ENCODE assay signal across 22 cellular contexts in the genomic region with DNA sequence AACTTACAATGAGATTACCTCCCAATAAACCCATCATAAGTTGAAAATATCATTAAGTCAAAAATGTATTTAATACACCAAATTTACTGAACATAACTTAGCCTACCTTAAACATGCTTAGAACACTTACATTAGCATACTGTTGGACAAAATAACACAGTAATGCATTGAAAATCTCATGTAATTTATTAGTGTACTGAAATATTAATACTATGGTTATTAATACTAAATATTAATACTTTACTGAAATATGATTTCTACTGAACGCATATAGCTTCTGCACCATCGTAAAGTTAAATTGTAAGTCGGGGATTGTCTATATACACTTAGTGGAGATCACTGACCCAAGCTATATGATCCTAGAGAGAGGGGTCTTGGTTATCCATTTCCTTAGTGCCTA. TPM values are rescaled to one million over a fixed set of nuclear protein-coding genes. Genes with fewer than 3 reads are reported as not detected.
A peak's percentile ranks its signal among the peaks of the same experiment; 100 is the strongest.
DNase-seq lines count a peak whose midpoint lies in the region; ATAC-seq, FAIRE-seq and TF ChIP-seq lines count a peak whose summit lies in the region.
"Had no signal": no experiment of that assay in that cellular context is flagged by ENCODE, and none has a peak within 500 bp of the region (broad histone marks: within the 10 kb centered on the region; RNA-seq: fewer than 3 reads in every experiment).

No MANE protein-coding gene starts in this region.

- intact Hi-C loops in K562 (cut with micrococcal nuclease) (no loop called here), OCI-LY7 (cut with micrococcal nuclease; ENCODE audit: unreplicated experiment) (no loop called here)

- no peak for ATAC-seq in DND-41 (ENCODE audit: insufficient read depth, low read depth)
- ATAC-seq in K562, result no peak
- no peak for ATAC-seq in GM18519 (IDR thresholded peaks at IDR 0.05; ENCODE audit: low FRiP score, unreplicated experiment)
- no peak for ATAC-seq in HG02973 (IDR thresholded peaks at IDR 0.05; ENCODE audit: unreplicated experiment)
- ATAC-seq: A549, HepG2 had no signal

- POLR2A ChIA-PET in K562 (lab: Yijun Ruan, JAX), result interaction anchor here (2.3 kb wide), 1 partner anchor 15 kb away, joined by 7 read pairs; no protein-coding TSS in a partner anchor
- POLR2A ChIA-PET in OCI-LY7 (lab: Charles Lee), result no interaction called here

- H4K91ac ChIP-seq in mesenchymal stem cell (ENCODE audit: low read length), result no peak overlapping the region

- H3K18ac ChIP-seq in mesenchymal stem cell (ENCODE audit: low read depth in 1 of 2, low read length in 2 of 2), result no peak overlapping the region

- no peak overlapping the region for H3K23ac ChIP-seq in mesenchymal stem cell (ENCODE audit: low read length in 2 of 2)

- H3K4me2 ChIP-seq in DND-41 (ENCODE audit: insufficient read depth, low read length), result peak overlapping the region; percentile 40; the same call in 1 of the 2 replicates
- H3K4me2 ChIP-seq in K562 (ENCODE audit: insufficient read depth, low read length), result peak overlapping the region; percentile 100
- no peak overlapping the region for H3K4me2 ChIP-seq in mesenchymal stem cell (ENCODE audit: low read length, poor library complexity, severe bottlenecking)
- no peak overlapping the region for H3K4me2 ChIP-seq in OCI-LY7 (ENCODE audit: low read length)
- H3K4me2 ChIP-seq: A549 had no signal

- 90% methylated on average over 3 of the region's 3 CpGs for WGBS in HUES64
- 2% methylated on average over 3 of the region's 3 CpGs for WGBS in K562 (ENCODE audit: insufficient coverage, low coverage, missing lambda C conversion rate)
- 100% methylated on average over 3 of the region's 3 CpGs for WGBS in mesenchymal stem cell

- H3K36me3 ChIP-seq in DND-41 (ENCODE audit: insufficient read depth, low read length) (no peaks in the 10 kb centered on the region; the same call in 1 of the 2 replicates), HUES64 (ENCODE audit: insufficient read depth, low read length) (no peaks in the 10 kb centered on the region), K562 (ENCODE audit: control insufficient read depth, insufficient read depth, low read length) (peaks cover 8% of the 10 kb centered on the region; the same call in 2 of the 3 replicates), mesenchymal stem cell (ENCODE audit: control insufficient read depth in 1 of 2, insufficient read depth in 2 of 2, low read depth in 1 of 2, low read length in 2 of 2) (peaks cover 0 to 4% of the 10 kb centered on the region in 2 experiments), OCI-LY7 (ENCODE audit: insufficient read depth, low read length) (no peaks in the 10 kb centered on the region)

- H2BK12ac ChIP-seq in mesenchymal stem cell (ENCODE audit: low read length in 2 of 2), result no peak overlapping the region

- TF ChIP-seq CTCF in DND-41 (IDR thresholded peaks at IDR 0.05; ENCODE audit: borderline replicate concordance, extremely low read depth, low read length, poor library complexity, severe bottlenecking) (no peak), K562 (IDR thresholded peaks at IDR 0.05 in 2 of 3, conservative IDR thresholded peaks at IDR 0.05 in 1 of 3; ENCODE audit: insufficient read depth in 2 of 3, low read depth in 1 of 3, low read length in 3 of 3) (no peak), OCI-LY7 (conservative IDR thresholded peaks at IDR 0.05; ENCODE audit: low read length) (no peak), D721Med (IDR thresholded peaks at IDR 0.05; ENCODE audit: insufficient read depth, missing control alignments) (no peak)

- TF ChIP-seq POLR2A in K562 (conservative IDR thresholded peaks at IDR 0.05), result no peak

- DNase-seq in DND-41 (no peak), K562 (ENCODE audit: extremely low read depth in 1 of 4, low spot score in 3 of 4) (no peak), mesenchymal stem cell (no peak), OCI-LY7 (ENCODE audit: low spot score) (no peak), D721Med (ENCODE audit: insufficient read length, low spot score) (no peak)
- DNase-seq: C1 segment of cervical spinal cord, DMS 273 treated with DMSO at 0.1 percent for 48 hours, GF-D8, H7, NCI-H1105 treated with DMSO at 0.1 percent for 48 hours, NCI-H187 treated with DMSO at 0.1 percent for 48 hours, NCI-H2171, NCI-H446 treated with DMSO at 0.1 percent for 48 hours, RPMI8226, SIG-M5 had no signal

- no peaks in the 10 kb centered on the region for H3K9me2 ChIP-seq in OCI-LY7 (ENCODE audit: insufficient read depth, low read length)

- H3K9me3 ChIP-seq in DND-41 (ENCODE audit: insufficient read depth, low read length, severe bottlenecking), result no peaks in the 10 kb centered on the region
- no peaks in the 10 kb centered on the region for H3K9me3 ChIP-seq in HUES64 (ENCODE audit: insufficient read depth, low read depth, low read length)
- no peaks in the 10 kb centered on the region for H3K9me3 ChIP-seq in K562 (replicated peaks; ENCODE audit: control insufficient read depth, insufficient read depth, low read depth, low read length)
- H3K9me3 ChIP-seq in mesenchymal stem cell (ENCODE audit: control insufficient read depth, low read length), result no peaks in the 10 kb centered on the region
- H3K9me3 ChIP-seq in OCI-LY7 (ENCODE audit: low read length), result no peaks in the 10 kb centered on the region
- H3K9me3 ChIP-seq: A549 had no signal

- H3K4ac ChIP-seq in mesenchymal stem cell (ENCODE audit: low read depth in 1 of 2, low read length in 2 of 2), result no peak overlapping the region

- no peak overlapping the region for H3K9ac ChIP-seq in DND-41 (ENCODE audit: low read depth, low read length)
- H3K9ac ChIP-seq in HUES64 (ENCODE audit: low read depth, low read length), result no peak overlapping the region
- peak overlapping the region in 1 of 2 experiments; percentile 92; a peak in 2 of 4 replicates for H3K9ac ChIP-seq in K562 (ENCODE audit: insufficient read depth in 1 of 2, low read depth in 2 of 2, low read length in 2 of 2)
- H3K9ac ChIP-seq in mesenchymal stem cell (ENCODE audit: low read length), result peak overlapping the region; percentile 2

- H3K79me2 ChIP-seq in DND-41 (ENCODE audit: insufficient read depth, low read length) (peaks cover 90% of the 10 kb centered on the region), K562 (ENCODE audit: control insufficient read depth, insufficient read depth, low read length) (peaks cover 96% of the 10 kb centered on the region), OCI-LY7 (ENCODE audit: insufficient read depth, low read depth, low read length) (peaks cover 56% of the 10 kb centered on the region)

- H2BK15ac ChIP-seq in mesenchymal stem cell (ENCODE audit: low read depth, poor library complexity, severe bottlenecking), result no peak overlapping the region

- peaks cover 13% of the 10 kb centered on the region for H3K79me1 ChIP-seq in mesenchymal stem cell (replicated peaks; ENCODE audit: low read length, poor library complexity, severe bottlenecking)

- no peak overlapping the region for H2BK120ac ChIP-seq in mesenchymal stem cell (ENCODE audit: low read depth, low read length)

- no peak overlapping the region for H3K27ac ChIP-seq in DND-41 (ENCODE audit: low read length)
- H3K27ac ChIP-seq in HUES64 (ENCODE audit: low read depth, low read length), result 0 out of 2 replicates have a peak overlapping the region, but pooled peaks have one; percentile 57
- H3K27ac ChIP-seq in K562 (ENCODE audit: extremely low read depth, low read depth, low read length), result peak overlapping the region; percentile 94
- H3K27ac ChIP-seq in mesenchymal stem cell (ENCODE audit: low read length, poor library complexity, severe bottlenecking), result no peak overlapping the region
- H3K27ac ChIP-seq in OCI-LY7 (ENCODE audit: low read depth, low read length, poor library complexity, severe bottlenecking), result no peak overlapping the region
- H3K27ac ChIP-seq: A549 had no signal

- no peak overlapping the region for H4K8ac ChIP-seq in mesenchymal stem cell (ENCODE audit: low read length)

- H3K9me1 ChIP-seq in K562 (ENCODE audit: control insufficient read depth, insufficient read depth, low read length), result peaks cover 4% of the 10 kb centered on the region

- BruUV-seq in K562 (replicated peaks; lab: Mats Ljungman, UMichigan) (no TSS peak), OCI-LY7 (replicated peaks; lab: Mats Ljungman, UMichigan) (no TSS peak)

- H2AFZ ChIP-seq in DND-41 (ENCODE audit: low read depth, low read length) (no peak overlapping the region), K562 (ENCODE audit: low read depth, low read length) (no peak overlapping the region), mesenchymal stem cell (ENCODE audit: low read depth, low read length) (no peak overlapping the region), OCI-LY7 (ENCODE audit: low read length) (no peak overlapping the region)

- H4K20me1 ChIP-seq in DND-41 (ENCODE audit: insufficient read depth, low read length) (peaks cover 13% of the 10 kb centered on the region; the same call in 1 of the 2 replicates), K562 (replicated peaks; ENCODE audit: control insufficient read depth, insufficient read depth, low read length) (0 out of 2 replicates have a peak, but pooled peaks cover 10% of the 10 kb centered on the region), OCI-LY7 (ENCODE audit: insufficient read depth, low read length) (no peaks in the 10 kb centered on the region)

- no peaks in the 10 kb centered on the region for H3K27me3 ChIP-seq in DND-41 (ENCODE audit: insufficient read depth, low read length, poor library complexity)
- H3K27me3 ChIP-seq in HUES64 (ENCODE audit: insufficient read depth, low read length), result no peaks in the 10 kb centered on the region
- no peaks in the 10 kb centered on the region for H3K27me3 ChIP-seq in K562 (ENCODE audit: control insufficient read depth in 2 of 2, insufficient read depth in 2 of 2, low read length in 2 of 2)
- H3K27me3 ChIP-seq in mesenchymal stem cell (ENCODE audit: control insufficient read depth in 1 of 2, insufficient read depth in 1 of 2, low read length in 2 of 2), result no peaks in the 10 kb centered on the region

- CTCF ChIA-PET in K562 (lab: Yijun Ruan, JAX; ENCODE audit: low intra/inter-chr PET ratio), result no interaction called here
- CTCF ChIA-PET in OCI-LY7 (lab: Charles Lee; ENCODE audit: unreplicated experiment), result no interaction called here

- H3K4me1 ChIP-seq in DND-41 (ENCODE audit: insufficient read depth, low read length) (peaks cover 47% of the 10 kb centered on the region), HUES64 (ENCODE audit: insufficient read depth, low read length) (peaks cover 73% of the 10 kb centered on the region), K562 (replicated peaks in 1 of 2; ENCODE audit: control insufficient read depth in 2 of 2, insufficient read depth in 2 of 2, low read length in 2 of 2) (peaks cover 12 to 35% of the 10 kb centered on the region in 2 experiments), mesenchymal stem cell (ENCODE audit: control insufficient read depth, insufficient read depth, low read depth, low read length) (peaks cover 6% of the 10 kb centered on the region), OCI-LY7 (ENCODE audit: insufficient read depth, low read length, poor library complexity, severe bottlenecking) (peaks cover 15% of the 10 kb centered on the region)

- no peak for FAIRE-seq in K562 (lab: Jason Lieb, UNC)
- FAIRE-seq in D721Med (lab: Jason Lieb, UNC), result no peak
- FAIRE-seq: A549, GM12892, HepG2 had no signal

- TF ChIP-seq RAD21 in K562 (CRISPR knock-in tag; conservative IDR thresholded peaks at IDR 0.05 in 1 of 2, IDR thresholded peaks at IDR 0.05 in 1 of 2), result no peak

- H3K4me3 ChIP-seq in DND-41 (ENCODE audit: low read depth in 1 of 2, low read length in 2 of 2) (no peak overlapping the region), HUES64 (ENCODE audit: low read length) (peak overlapping the region; percentile 36), K562 (peak overlapping the region; percentile 84), mesenchymal stem cell (ENCODE audit: insufficient read depth in 1 of 2, low read depth in 1 of 2, low read length in 2 of 2) (no peak overlapping the region), OCI-LY7 (ENCODE audit: low read depth, low read length, poor library complexity, severe bottlenecking) (no peak overlapping the region)
- H3K4me3 ChIP-seq: A549 had no signal

- H2BK5ac ChIP-seq in mesenchymal stem cell (ENCODE audit: low read depth, low read length, poor library complexity, severe bottlenecking), result no peak overlapping the region

- no peak overlapping the region for H3K14ac ChIP-seq in mesenchymal stem cell (ENCODE audit: low read length in 2 of 2)

- TF ChIP-seq EP300 in K562 (IDR thresholded peaks at IDR 0.05; ENCODE audit: low read length), result no peak

- no peak overlapping the region for H2AK5ac ChIP-seq in mesenchymal stem cell (ENCODE audit: low read length, severe bottlenecking)

- in situ Hi-C loops in K562 (cut with MboI), result no loop called here

RNA-seq across cellular contexts. Expression of gene USP32, which starts 4.3 kb away (rescaled TPM):
- 39.1 TPM for polyA plus RNA-seq in HUES64 (2013, experiment 1 of 2)
- 42.8 TPM for polyA plus RNA-seq in HUES64 (2013, experiment 2 of 2)
- total RNA-seq in K562 (2011; cell fraction: chromatin; rRNA removed; ENCODE audit: low replicate concordance), result 97.3 and 280 TPM in 2 replicates
- total RNA-seq in K562 (2011; cell fraction: nucleolus; rRNA removed), result 42.9 and 54.7 TPM in 2 replicates
- total RNA-seq in K562 (2011; cell fraction: nucleoplasm; rRNA removed), result 86.6 and 92.1 TPM in 2 replicates
- total RNA-seq in K562 (2014; rRNA removed) (33.6 and 36.0 TPM in 2 replicates), K562 (2014; rRNA removed; fragmentation: Illumina TruSeq; extraction: Trizol) (52.3 and 58.6 TPM in 2 replicates), K562 (2015; rRNA removed; fragmentation: Illumina TruSeq; extraction: Trizol) (56.3 and 60.6 TPM in 2 replicates), K562 (2021) (52.4 and 57.1 TPM in 2 replicates), OCI-LY7 (2022) (28.0 and 28.8 TPM in 2 replicates)
- polyA plus RNA-seq in K562 (2011; rRNA removed) (48.8 and 69.3 TPM in 2 replicates), K562 (2014; fragmentation: Illumina TruSeq; extraction: Trizol) (41.1 and 47.1 TPM in 2 replicates), K562 (2014; fragmentation: Nextera tagmentation; extraction: Ambion mirVana) (10 to 100 TPM; 18.0 to 19.7 TPM), K562 (2014; rRNA removed) (31.6 and 35.6 TPM in 2 replicates)
- polyA plus RNA-seq in K562 (2011; cell fraction: cytosol; rRNA removed), result 20.4 and 25.9 TPM in 2 replicates
- polyA plus RNA-seq in K562 (2011; cell fraction: nucleus; rRNA removed), result 43.0 and 49.3 TPM in 2 replicates
- polyA plus RNA-seq in K562 (2012), result 32.0 and 43.0 TPM in 2 replicates
- polyA minus RNA-seq in K562 (2011; rRNA and poly(A)+ RNA removed), result 98.5 and 105 TPM in 2 replicates
- 41.5 and 42.5 TPM in 2 replicates for polyA minus RNA-seq in K562 (2011; cell fraction: cytosol; rRNA and poly(A)+ RNA removed)
- 26.4 and 48.5 TPM in 2 replicates for polyA minus RNA-seq in K562 (2011; cell fraction: nucleus; rRNA and poly(A)+ RNA removed)
- 34.0 TPM for polyA plus RNA-seq in mesenchymal stem cell (2013, experiment 1 of 2)
- 35.1 TPM for polyA plus RNA-seq in mesenchymal stem cell (2013, experiment 2 of 2)
- total RNA-seq in OCI-LY7 (2014; rRNA removed; shearing (Covaris generic)), result 13.7 and 16.9 TPM in 2 replicates

RNA-seq across cellular contexts. Expression of gene CHCT1, which starts 34.6 kb away (rescaled TPM):
- polyA plus RNA-seq in HUES64 (2013, experiment 1 of 2), result not detected
- not detected for polyA plus RNA-seq in HUES64 (2013, experiment 2 of 2)
- not detected in 2 replicates for total RNA-seq in K562 (2011; cell fraction: chromatin; rRNA removed; ENCODE audit: low replicate concordance)
- total RNA-seq in K562 (2011; cell fraction: nucleolus; rRNA removed), result not detected in 2 replicates
- not detected in 2 replicates for total RNA-seq in K562 (2011; cell fraction: nucleoplasm; rRNA removed)
- not detected in 2 replicates for total RNA-seq in K562 (2014; rRNA removed)
- not detected in 2 replicates for total RNA-seq in K562 (2014; rRNA removed; fragmentation: Illumina TruSeq; extraction: Trizol)
- not detected in 2 replicates for total RNA-seq in K562 (2015; rRNA removed; fragmentation: Illumina TruSeq; extraction: Trizol)
- not detected in 2 replicates for total RNA-seq in K562 (2021)
- polyA plus RNA-seq in K562 (2011; rRNA removed), result not detected in 2 replicates
- 0.07 TPM in 1 of 2 replicates, not detected in the other for polyA plus RNA-seq in K562 (2011; cell fraction: cytosol; rRNA removed)
- not detected in 2 replicates for polyA plus RNA-seq in K562 (2011; cell fraction: nucleus; rRNA removed)
- polyA plus RNA-seq in K562 (2012), result not detected in 2 replicates
- polyA plus RNA-seq in K562 (2014; fragmentation: Illumina TruSeq; extraction: Trizol), result not detected in 2 replicates
- not detected for polyA plus RNA-seq in K562 (2014; fragmentation: Nextera tagmentation; extraction: Ambion mirVana)
- polyA plus RNA-seq in K562 (2014; rRNA removed), result not detected in 2 replicates
- polyA minus RNA-seq in K562 (2011; rRNA and poly(A)+ RNA removed), result not detected in 2 replicates
- polyA minus RNA-seq in K562 (2011; cell fraction: cytosol; rRNA and poly(A)+ RNA removed), result not detected in 2 replicates
- not detected in 2 replicates for polyA minus RNA-seq in K562 (2011; cell fraction: nucleus; rRNA and poly(A)+ RNA removed)
- 0.06 TPM for polyA plus RNA-seq in mesenchymal stem cell (2013, experiment 1 of 2)
- polyA plus RNA-seq in mesenchymal stem cell (2013, experiment 2 of 2), result not detected
- total RNA-seq in OCI-LY7 (2014; rRNA removed; shearing (Covaris generic)), result not detected in 2 replicates
- total RNA-seq in OCI-LY7 (2022), result not detected in 2 replicates
- total RNA-seq: Daoy, H7, HepG2 had no signal
- polyA plus RNA-seq: HepG2 had no signal

Comparison
In these comparisons a context has a peak if more than half of its experiments do, and no peak if none do; other contexts are left out.
1. H3K27ac ChIP-seq: peak in HUES64 (single experiment) and K562 (single experiment); none in DND-41 (single experiment), mesenchymal stem cell (single experiment) and OCI-LY7 (single experiment).
2. H3K4me2 ChIP-seq: peak in DND-41 (single experiment) and K562 (single experiment); none in mesenchymal stem cell (single experiment) and OCI-LY7 (single experiment).
3. H3K4me3 ChIP-seq: peak in HUES64 (single experiment) and K562 (single experiment); none in DND-41 (0 of 2), mesenchymal stem cell (0 of 2) and OCI-LY7 (single experiment).